8 cellular contexts compared by ENCODE assay signal in the genomic region with DNA sequence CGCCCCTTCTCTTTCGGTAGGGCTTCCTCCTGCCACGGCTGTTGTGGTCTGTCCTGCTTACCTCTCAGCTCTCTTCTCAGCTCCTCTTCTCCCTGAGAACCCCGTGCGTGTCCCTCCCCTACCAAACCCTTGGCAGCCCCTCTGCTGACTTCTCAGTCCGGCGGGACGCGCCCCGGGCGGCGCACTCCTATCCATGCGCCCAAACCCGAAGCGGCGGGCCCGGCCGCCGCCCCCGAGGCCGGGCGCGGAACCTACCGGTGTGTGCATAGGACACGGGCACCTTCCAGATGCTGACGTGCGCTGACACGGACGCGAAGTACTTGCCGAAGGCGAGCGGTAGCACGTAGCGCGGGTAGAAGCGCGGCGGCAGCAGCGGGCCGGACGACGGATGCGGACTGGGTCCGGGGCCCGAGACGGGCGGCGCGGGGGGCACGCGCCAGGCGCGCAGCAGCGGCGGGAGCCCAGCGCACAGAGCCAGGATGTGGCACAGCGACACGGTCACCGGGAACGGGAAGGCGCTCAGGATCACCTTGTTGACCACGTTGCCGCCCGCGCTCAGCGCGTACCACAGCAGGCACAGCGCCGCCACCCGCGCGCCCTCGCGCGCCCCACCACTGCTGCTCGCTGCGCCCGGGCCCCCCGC. TPM values are rescaled to one million over a fixed set of nuclear protein-coding genes. Genes with fewer than 3 reads are reported as not detected.
DNase-seq lines count a peak whose midpoint lies in the region; ATAC-seq and TF ChIP-seq lines count a peak whose summit lies in the region.

No MANE protein-coding gene starts in this region.

- H3K9me2 ChIP-seq in Loucy (replicated peaks; ENCODE audit: low read depth, low read length), result no peaks in the 10 kb centered on the region

- peaks cover 35% of the 10 kb centered on the region; the same call in 1 of the 2 replicates for H3K36me3 ChIP-seq in Loucy (ENCODE audit: insufficient read depth, low read length)

- 1 to 2% (median 1%) methylated on average over 68 to 80 of the region's 80 CpGs for WGBS in adipose tissue, 3 donors

- peak; percentile 64 for DNase-seq in GM12865 (ENCODE audit: low read depth)
- DNase-seq in iris pigment epithelial cell (ENCODE audit: low read depth), result peak; percentile 42
- peak; percentile 38 for DNase-seq in stimulated activated naive CD4-positive, alpha-beta T cell treated with Interleukin-2 at 50 U/mL for 16 hours (lab: John Stamatoyannopoulos, UW)
- no peak for DNase-seq in MV-4-11 (lab: John Stamatoyannopoulos, UW)
- DNase-seq in T1000 (lab: John Stamatoyannopoulos, UW), result no peak

- H3K27ac ChIP-seq in adipose tissue (ENCODE audit: low read depth, low read length), result peak overlapping the region; percentile 20

- H3K9ac ChIP-seq in Loucy (ENCODE audit: low read depth, low read length, poor library complexity, severe bottlenecking), result peak overlapping the region; percentile 78

- H3K9me3 ChIP-seq in Loucy (ENCODE audit: insufficient read depth, low read depth, low read length), result no peaks in the 10 kb centered on the region

- no peak for TF ChIP-seq CTCF in GM12865 (IDR thresholded peaks at IDR 0.05; ENCODE audit: insufficient read depth, low read depth, low read length, missing control alignments)
- no peak for TF ChIP-seq CTCF in Loucy (conservative IDR thresholded peaks at IDR 0.05; ENCODE audit: low read length)

- H3F3A ChIP-seq in Loucy (ENCODE audit: low read depth), result peaks cover 8% of the 10 kb centered on the region

- H3K4me1 ChIP-seq in Loucy (ENCODE audit: insufficient read depth, low read length, poor library complexity, severe bottlenecking), result peaks cover 43% of the 10 kb centered on the region

- peaks cover 28% of the 10 kb centered on the region for H4K20me1 ChIP-seq in Loucy (ENCODE audit: insufficient read depth, low read length, poor library complexity, severe bottlenecking)

- no peaks in the 10 kb centered on the region for H3K27me3 ChIP-seq in Loucy (ENCODE audit: insufficient read depth, low read length, poor library complexity, severe bottlenecking)

- peak overlapping the region; percentile 87; the same call in 1 of the 2 replicates for H2AFZ ChIP-seq in Loucy (ENCODE audit: low read length)

- peak overlapping the region; percentile 79 for H3K4me3 ChIP-seq in GM12865 (ENCODE audit: low read depth, low read length)
- peak overlapping the region; percentile 89 for H3K4me3 ChIP-seq in Loucy (ENCODE audit: low read length, poor library complexity, severe bottlenecking)

- peaks cover 92% of the 10 kb centered on the region for H3K79me2 ChIP-seq in Loucy (ENCODE audit: insufficient read depth, low read length)

- H3K4me2 ChIP-seq in Loucy (ENCODE audit: low read depth, low read length, poor library complexity, severe bottlenecking), result peak overlapping the region; percentile 88

- peak; percentile 27 for ATAC-seq in GM21528 (IDR thresholded peaks at IDR 0.05; ENCODE audit: low FRiP score, unreplicated experiment)

RNA-seq across cellular contexts. Expression of a gene that starts 0.4 kb away (rescaled TPM):
- 10 to 100 TPM; 17.1 to 26.3 (median 19.9) TPM for polyA plus RNA-seq in adipose tissue

RNA-seq across cellular contexts. Expression of a gene that starts 29.6 kb away (rescaled TPM):
- 10 to 100 TPM; 13.4 to 22.1 (median 14.5) TPM for polyA plus RNA-seq in adipose tissue

RNA-seq across cellular contexts. Expression of a gene that starts 56.2 kb away (rescaled TPM):
- polyA plus RNA-seq in adipose tissue, result 1 to 10 TPM; 3.0 to 6.2 (median 3.4) TPM

Comparison
In these comparisons a context has a peak if more than half of its experiments do, and no peak if none do; other contexts are left out.
1. DNase-seq: peak in GM12865 (single experiment), iris pigment epithelial cell (single experiment) and stimulated activated naive CD4-positive, alpha-beta T cell treated with Interleukin-2 at 50 U/mL for 16 hours (single experiment); none in MV-4-11 (single experiment) and T1000 (single experiment).